In the genomic region with DNA sequence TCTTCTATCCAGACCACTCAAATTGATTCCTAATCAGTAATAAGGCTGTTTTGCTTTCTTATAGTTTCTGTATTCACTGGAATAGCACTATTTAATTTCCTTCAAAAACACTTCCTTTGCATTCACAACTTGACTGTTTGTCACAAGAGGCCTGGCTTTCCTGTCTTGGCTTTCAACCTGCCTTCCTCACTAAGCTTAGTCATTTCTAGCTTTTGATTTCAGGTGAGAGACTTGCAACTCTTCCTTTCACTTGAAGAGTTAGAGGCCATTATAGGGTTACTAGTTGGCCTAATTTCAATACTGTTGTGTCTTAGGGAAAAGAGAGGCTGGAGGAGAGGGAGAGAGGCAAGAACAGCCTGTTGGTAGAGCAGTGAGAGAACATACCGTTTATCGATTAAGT, we compare ENCODE assay signal across 10 cellular contexts. TPM values are rescaled to one million over a fixed set of nuclear protein-coding genes. Genes with fewer than 3 reads are reported as not detected.
DNase-seq lines count a peak whose midpoint lies in the region; ATAC-seq and TF ChIP-seq lines count a peak whose summit lies in the region.
"Had no signal": no experiment of that assay in that cellular context is flagged by ENCODE, and none has a peak within 500 bp of the region (broad histone marks: within the 10 kb centered on the region; RNA-seq: fewer than 3 reads in every experiment).

No MANE protein-coding gene starts in this region.

- H3K4me1 Mint-ChIP-seq in IgD-negative memory B cell (peaks cover 10 to 19% (median 16%) of the 10 kb centered on the region in 3 donors), progenitor cell of endocrine pancreas (ENCODE audit: low read depth) (no peaks in the 10 kb centered on the region)

- no peaks in the 10 kb centered on the region for H3K9me3 Mint-ChIP-seq in IgD-negative memory B cell
- no peaks in the 10 kb centered on the region for H3K9me3 Mint-ChIP-seq in progenitor cell of endocrine pancreas (ENCODE audit: low read depth)
- H3K9me3 Mint-ChIP-seq: mesothelial cell of epicardium; stimulated activated naive B cell treated with anti-CD40 and anti-IgM and Interleukin-4, amounts not matched to agents 10 μg/mL and 1 μg/mL and 100 μg/mL, for 72 hours had no signal

- H3K27ac Mint-ChIP-seq in IgD-negative memory B cell (peak overlapping the region in 2 of 3 donors; percentile 7 to 40), progenitor cell of endocrine pancreas (no peak overlapping the region)
- H3K27ac Mint-ChIP-seq: mesothelial cell of epicardium; stimulated activated naive B cell treated with anti-CD40 and anti-IgM and Interleukin-4, amounts not matched to agents 10 μg/mL and 1 μg/mL and 100 μg/mL, for 72 hours had no signal

- peaks cover 2% of the 10 kb centered on the region for H3K36me3 Mint-ChIP-seq in IgD-negative memory B cell
- H3K36me3 Mint-ChIP-seq in progenitor cell of endocrine pancreas (ENCODE audit: insufficient read depth): no peaks in the 10 kb centered on the region
- H3K36me3 Mint-ChIP-seq: mesothelial cell of epicardium; stimulated activated naive B cell treated with anti-CD40 and anti-IgM and Interleukin-4, amounts not matched to agents 10 μg/mL and 1 μg/mL and 100 μg/mL, for 72 hours had no signal

- no peaks in the 10 kb centered on the region for H3K27me3 Mint-ChIP-seq in IgD-negative memory B cell
- no peaks in the 10 kb centered on the region for H3K27me3 Mint-ChIP-seq in progenitor cell of endocrine pancreas

- H3K4me3 Mint-ChIP-seq in IgD-negative memory B cell: no peak overlapping the region
- H3K4me3 Mint-ChIP-seq in progenitor cell of endocrine pancreas (ENCODE audit: low read depth): no peak overlapping the region
- H3K4me3 Mint-ChIP-seq: mesothelial cell of epicardium; stimulated activated naive B cell treated with anti-CD40 and anti-IgM and Interleukin-4, amounts not matched to agents 10 μg/mL and 1 μg/mL and 100 μg/mL, for 72 hours had no signal

- peak; percentile 73 for ATAC-seq in GM18502 (IDR thresholded peaks at IDR 0.05; ENCODE audit: poor library complexity, unreplicated experiment)
- ATAC-seq in GM19043 (IDR thresholded peaks at IDR 0.05; ENCODE audit: low read depth, unreplicated experiment): peak; percentile 76
- peak; percentile 51 for ATAC-seq in HG02610 (IDR thresholded peaks at IDR 0.05; ENCODE audit: unreplicated experiment)
- ATAC-seq in GM19324 (IDR thresholded peaks at IDR 0.05; ENCODE audit: low FRiP score, unreplicated experiment): no peak
- ATAC-seq: stimulated activated naive B cell treated with anti-CD40 and anti-IgM and Interleukin-4, amounts not matched to agents 10 μg/mL and 1 μg/mL and 100 μg/mL, for 72 hours had no signal

- TF ChIP-seq CTCF in progenitor cell of endocrine pancreas (IDR thresholded peaks at IDR 0.05; ENCODE audit: unreplicated experiment): no peak

- DNase-seq in progenitor cell of endocrine pancreas (ENCODE audit: low spot score, unreplicated experiment): no peak
- no peak for DNase-seq in NCI-H1417 treated with DMSO at 0.1 percent for 48 hours (lab: John Stamatoyannopoulos, UW)
- no peak for DNase-seq in SW 1271 (lab: John Stamatoyannopoulos, UW)
- DNase-seq: stimulated activated naive B cell treated with anti-CD40 and anti-IgM and Interleukin-4, amounts not matched to agents 10 μg/mL and 1 μg/mL and 100 μg/mL, for 72 hours had no signal

RNA-seq across cellular contexts. Expression of a gene that starts 47.0 kb away (rescaled TPM):
- 4.2 TPM for polyA plus RNA-seq in IgD-negative memory B cell
- 7.1 and 9.3 TPM in 2 replicates for total RNA-seq in progenitor cell of endocrine pancreas
